Comparison of ENCODE assay signal across 21 cellular contexts in the genomic region with DNA sequence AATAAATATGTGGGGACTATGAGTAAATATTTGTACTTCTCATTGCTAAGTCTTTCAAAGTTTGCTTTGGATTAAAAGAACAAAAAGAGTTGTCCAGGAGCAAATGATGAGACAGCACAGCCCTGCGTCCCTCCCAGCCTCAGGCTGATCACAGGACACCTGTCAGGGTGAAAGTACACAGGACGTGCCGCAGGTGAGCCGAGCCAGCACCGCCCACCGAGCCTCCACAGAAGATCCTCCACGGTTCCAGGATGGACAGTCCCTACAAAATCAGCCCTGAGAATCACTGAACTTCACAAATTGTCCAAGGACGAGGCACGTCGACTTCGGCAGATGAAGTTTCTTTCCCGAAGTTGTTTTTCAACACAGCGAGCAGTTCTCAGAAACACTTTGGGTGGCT.
"Had no signal": no experiment of that assay in that cellular context is flagged by ENCODE, and none has a peak within 500 bp of the region (broad histone marks: within the 10 kb centered on the region; RNA-seq: fewer than 3 reads in every experiment).

No MANE protein-coding gene starts in this region.

- DNase-seq: IMR-90, Karpas-422, KG1, MM.1S, NCI-H1092 treated with DMSO at 0.1 percent for 48 hours, NCI-H1436, NCI-H187, NCI-H2029 treated with DMSO at 0.1 percent for 48 hours, NCI-H2171 treated with DMSO at 0.1 percent for 48 hours, NCI-H345, NCI-H446 treated with DMSO at 0.1 percent for 48 hours, NCI-H524 treated with DMSO at 0.1 percent for 48 hours, NCI-H69, NCI-H774, RPMI8226, SHP77, SK-N-SH, SW 1271, T-cell had no signal

- FAIRE-seq: HepG2, RCC 7860 had no signal

- H3K9me3 ChIP-seq: SK-N-SH had no signal

- H3K36me3 Mint-ChIP-seq: T-cell had no signal

- ATAC-seq: HepG2, T-cell had no signal

- H3K4me1 Mint-ChIP-seq: T-cell had no signal

- H3K9ac ChIP-seq: SK-N-SH had no signal

- H3K4me3 Mint-ChIP-seq: T-cell had no signal

- H3K27ac Mint-ChIP-seq: T-cell had no signal

- H3K4me2 ChIP-seq: SK-N-SH had no signal
